Comparison of ENCODE assay signal across 1 cellular context in genomic region chr16:88713568-88714419, GRCh38.
TF ChIP-seq lines count a peak whose summit lies in the region.

No MANE protein-coding gene starts in this region.

TF ChIP-seq in HepG2, 621 proteins besides CTCF, POLR2A, EP300 and RAD21:
- no peak for TF ChIP-seq ARHGAP35 (CRISPR knock-in tag; IDR thresholded peaks at IDR 0.05; ENCODE audit: borderline replicate concordance)
- TF ChIP-seq HNRNPLL (IDR thresholded peaks at IDR 0.05; ENCODE audit: low read depth, low read length, poor library complexity, severe bottlenecking): peak; percentile 46
- TF ChIP-seq MED1 (CRISPR knock-in tag; IDR thresholded peaks at IDR 0.05): no peak
- peak; percentile 27; the same call in 1 of the 2 replicates for TF ChIP-seq POLR2G (IDR thresholded peaks at IDR 0.05; ENCODE audit: low read depth, low read length)
- TF ChIP-seq ZNF670 (CRISPR knock-in tag; IDR thresholded peaks at IDR 0.05; ENCODE audit: borderline replicate concordance): no peak
- TF ChIP-seq RBM22 (optimal IDR thresholded peaks at IDR 0.05; ENCODE audit: low read length): peak; percentile 39
- TF ChIP-seq CHCHD3 (CRISPR knock-in tag; IDR thresholded peaks at IDR 0.05): no peak
- no peak for TF ChIP-seq ZSCAN5A (CRISPR knock-in tag; IDR thresholded peaks at IDR 0.05; ENCODE audit: borderline replicate concordance)
- TF ChIP-seq SMAD3 (CRISPR knock-in tag; IDR thresholded peaks at IDR 0.05): no peak
- TF ChIP-seq TAF15 (IDR thresholded peaks at IDR 0.05; ENCODE audit: low read depth, low read length, poor library complexity, severe bottlenecking): no peak
- TF ChIP-seq LRRFIP1 (CRISPR knock-in tag; conservative IDR thresholded peaks at IDR 0.05): no peak
- no peak for TF ChIP-seq MTF1 (CRISPR knock-in tag; IDR thresholded peaks at IDR 0.05)
- no peak for TF ChIP-seq HOXA3 (CRISPR knock-in tag; IDR thresholded peaks at IDR 0.05)
- TF ChIP-seq UBTF (CRISPR knock-in tag; IDR thresholded peaks at IDR 0.05): no peak
- no peak for TF ChIP-seq BRF2 (CRISPR knock-in tag; IDR thresholded peaks at IDR 0.05)
- no peak for TF ChIP-seq ZNF576 (CRISPR knock-in tag; IDR thresholded peaks at IDR 0.05)
- no peak for TF ChIP-seq HHEX (CRISPR knock-in tag; IDR thresholded peaks at IDR 0.05)
- no peak for TF ChIP-seq ZNF562 (CRISPR knock-in tag; IDR thresholded peaks at IDR 0.05; ENCODE audit: borderline replicate concordance)
- TF ChIP-seq ATF4 (CRISPR knock-in tag; IDR thresholded peaks at IDR 0.05): no peak
- TF ChIP-seq REL (CRISPR knock-in tag; conservative IDR thresholded peaks at IDR 0.05): no peak
- TF ChIP-seq AKNA (CRISPR knock-in tag; IDR thresholded peaks at IDR 0.05; ENCODE audit: borderline replicate concordance): no peak
- no peak for TF ChIP-seq TRIM22 (IDR thresholded peaks at IDR 0.05)
- TF ChIP-seq POGZ (CRISPR knock-in tag; IDR thresholded peaks at IDR 0.05): no peak
- peak; percentile 90 for TF ChIP-seq AGO2 (optimal IDR thresholded peaks at IDR 0.05; ENCODE audit: low read depth, low read length)
- no peak for TF ChIP-seq ZNF724P (CRISPR knock-in tag; IDR thresholded peaks at IDR 0.05; ENCODE audit: borderline replicate concordance)
TF ChIP-seq in HepG2: peak in this region for 4.
